ENCODE assay signal across 23 cellular contexts in the genomic region with DNA sequence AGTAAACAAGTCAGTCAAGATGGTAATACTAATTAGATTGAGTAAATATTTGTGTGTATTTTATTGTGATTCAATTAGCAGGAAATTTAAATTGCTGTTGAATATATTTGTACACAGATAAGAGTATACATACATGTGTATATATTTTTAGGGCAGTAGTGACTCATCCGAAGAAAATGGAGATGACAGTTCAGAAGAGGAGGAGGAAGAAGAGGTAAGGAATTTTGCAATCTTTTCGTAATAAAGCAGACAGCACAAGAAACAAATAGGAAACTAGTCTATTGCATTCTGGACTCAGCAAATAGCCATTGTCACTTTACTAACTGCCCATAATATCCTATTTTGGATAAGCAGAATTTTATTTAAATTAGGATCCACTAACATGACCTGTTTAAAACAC. TPM values are rescaled to one million over a fixed set of nuclear protein-coding genes. Genes with fewer than 3 reads are reported as not detected.
DNase-seq lines count a peak whose midpoint lies in the region; ATAC-seq and TF ChIP-seq lines count a peak whose summit lies in the region.
"Had no signal": no experiment of that assay in that cellular context is flagged by ENCODE, and none has a peak within 500 bp of the region (broad histone marks: within the 10 kb centered on the region; RNA-seq: fewer than 3 reads in every experiment).

No MANE protein-coding gene starts in this region.

- no peak for ATAC-seq in heart right ventricle
- ATAC-seq in GM21737 (IDR thresholded peaks at IDR 0.05; ENCODE audit: unreplicated experiment), result no peak
- ATAC-seq: Panc1, psoas muscle had no signal

- no peak for TF ChIP-seq CTCF in fibroblast of mammary gland (conservative IDR thresholded peaks at IDR 0.05; ENCODE audit: control insufficient read depth, insufficient read depth, low read depth, low read length)
- no peak for TF ChIP-seq CTCF in heart right ventricle (IDR thresholded peaks at IDR 0.05)

- 72 to 79% methylated on average over 2 of the region's 2 CpGs for WGBS in heart right ventricle, 2 donors

- H3K4me1 ChIP-seq in heart right ventricle, result peaks cover 0 to 3% (median 0%) of the 10 kb centered on the region in 9 donors
- H3K4me1 ChIP-seq: BLaER1, esophagus squamous epithelium, psoas muscle, testis had no signal

- no peaks in the 10 kb centered on the region for H3K36me3 ChIP-seq in heart right ventricle
- H3K36me3 ChIP-seq: BLaER1, esophagus squamous epithelium had no signal

- DNase-seq in HS-5 (ENCODE audit: low read depth) (peak; percentile 45), RPMI7951 (ENCODE audit: low read depth) (peak; percentile 8), fibroblast of mammary gland (ENCODE audit: low read depth) (peak; percentile 59), NCI-H1048 (lab: John Stamatoyannopoulos, UW) (no peak), heart right ventricle (no peak), HuH-7.5 (ENCODE audit: low spot score) (no peak)
- DNase-seq: activated CD4-positive, alpha-beta T cell treated with anti-CD3 and anti-CD28 coated beads, Interleukin-2, amount 50 U/mL, for 4 hours; activated naive CD4-positive, alpha-beta T cell treated with anti-CD3 and anti-CD28 coated beads, Interleukin-2, amount 50 U/mL, for 16 hours; activated T-cell treated with anti-CD3 and anti-CD28 coated beads, Interleukin-2, amount 50 U/mL, for 24 hours; DMS53; esophagus squamous epithelium; H7; hypothalamus; kidney glomerular epithelial cell; mesendoderm; NCI-H1930; NCI-H526; psoas muscle; stimulated activated CD4-positive, alpha-beta T cell treated with anti-CD3 and anti-CD28 coated beads, Interleukin-12 subunit alpha, Interleukin-12 subunit beta, amount 100 ng/mL, for 4 hours; testis had no signal

- intact Hi-C loops in heart right ventricle (cut with DNase I), result no loop called here

- no peak overlapping the region for H3K27ac ChIP-seq in heart right ventricle
- H3K27ac ChIP-seq: BLaER1, esophagus squamous epithelium, psoas muscle, testis had no signal

- H3K9me3 ChIP-seq in heart right ventricle, result peaks cover 0 to 3% (median 0%) of the 10 kb centered on the region in 11 donors
- H3K9me3 ChIP-seq: BLaER1, esophagus squamous epithelium, psoas muscle, testis had no signal

- no peaks in the 10 kb centered on the region for H3K27me3 ChIP-seq in heart right ventricle
- H3K27me3 ChIP-seq: BLaER1, esophagus squamous epithelium, testis had no signal

- H3K4me3 ChIP-seq in fibroblast of mammary gland (ENCODE audit: control insufficient read depth, low read depth, low read length) (no peak overlapping the region), heart right ventricle (no peak overlapping the region)
- H3K4me3 ChIP-seq: BLaER1, esophagus squamous epithelium, psoas muscle, testis had no signal

RNA-seq across cellular contexts. Expression of a gene that starts 6.6 kb away (rescaled TPM):
- total RNA-seq in RPMI7951 (2014; rRNA removed; shearing (Covaris generic)), result not detected in 2 replicates
- total RNA-seq in heart right ventricle, result under 1 TPM in 1 of 10 donors, not detected in 9; 0.16 TPM
- polyA plus RNA-seq in heart right ventricle, result not detected
- total RNA-seq: esophagus squamous epithelium, H7, psoas muscle, testis had no signal
- polyA plus RNA-seq: psoas muscle had no signal

RNA-seq across cellular contexts. Expression of a gene that starts 26.8 kb away (rescaled TPM):
- total RNA-seq in RPMI7951 (2014; rRNA removed; shearing (Covaris generic)), result not detected in 2 replicates
- not detected for total RNA-seq in heart right ventricle
- polyA plus RNA-seq in heart right ventricle, result not detected
- total RNA-seq: esophagus squamous epithelium, H7, psoas muscle, testis had no signal
- polyA plus RNA-seq: psoas muscle had no signal

Comparison
In these comparisons a context has a peak if more than half of its experiments do, and no peak if none do; other contexts are left out.
1. DNase-seq: peak in HS-5 (single experiment), RPMI7951 (single experiment) and fibroblast of mammary gland (single experiment); none in NCI-H1048 (single experiment), heart right ventricle (0 of 2) and HuH-7.5 (single experiment).